Comparison of ENCODE assay signal across 27 cellular contexts in genomic region chr11:80841716-80842115, GRCh38.
A peak's percentile ranks its signal among the peaks of the same experiment; 100 is the strongest.
DNase-seq lines count a peak whose midpoint lies in the region; ATAC-seq, FAIRE-seq and TF ChIP-seq lines count a peak whose summit lies in the region.
"Had no signal": no experiment of that assay in that cellular context is flagged by ENCODE, and none has a peak within 500 bp of the region (broad histone marks: within the 10 kb centered on the region; RNA-seq: fewer than 3 reads in every experiment).

No MANE protein-coding gene starts in this region.

- H3K79me2 ChIP-seq in mammary epithelial cell (ENCODE audit: insufficient read depth, low read length) (no peaks in the 10 kb centered on the region), fibroblast of lung (ENCODE audit: control insufficient read depth, insufficient read depth, low read length) (no peaks in the 10 kb centered on the region)

- 14% methylated on average over 1 of the region's 1 CpG for WGBS in mammary epithelial cell (ENCODE audit: low coverage, missing lambda C conversion rate)

- in situ Hi-C loops in mammary epithelial cell (cut with MboI; ENCODE audit: low sequenced_read_pairs in 2 of 2), result no loop called here

- H3K36me3 ChIP-seq in mammary epithelial cell (ENCODE audit: insufficient read depth, low read length), result no peaks in the 10 kb centered on the region
- H3K36me3 ChIP-seq in fibroblast of lung (ENCODE audit: control insufficient read depth, insufficient read depth, low read length), result no peaks in the 10 kb centered on the region
- H3K36me3 ChIP-seq: BLaER1 treated with 17β-estradiol and CSF1 and Interleukin-3, amounts not matched to agents 10 nM and 100 nM; HAP-1 had no signal

- H3K27ac Mint-ChIP-seq in mesothelial cell of epicardium, result peak overlapping the region; percentile 68
- no peak overlapping the region for H3K27ac Mint-ChIP-seq in activated naive CD4-positive, alpha-beta T cell treated with anti-CD3 and anti-CD28 coated beads, Interleukin-2, amount 50 U/mL, for 72 hours
- H3K27ac Mint-ChIP-seq: CD4-positive, alpha-beta memory T cell; GM23338; HFFc6 had no signal

- CTCF ChIA-PET in mammary epithelial cell (lab: Charles Lee; ENCODE audit: low non-redundant PET), result no interaction called here

- no peak for TF ChIP-seq POLR2A in H54 (IDR thresholded peaks at IDR 0.05; ENCODE audit: low read depth, low read length)

- DNase-seq in H54 (ENCODE audit: insufficient read length, low spot score), result no peak
- DNase-seq in mammary epithelial cell, result peak; percentile 17
- peak; percentile 8 to 44 for DNase-seq in fibroblast of lung (ENCODE audit: low read depth in 2 of 2)
- DNase-seq in mesothelial cell of epicardium (ENCODE audit: low spot score in 2 of 2, unreplicated experiment in 2 of 2), result no peak
- DNase-seq in HTR-8/SVneo (ENCODE audit: insufficient read length, low spot score), result no peak
- no peak for DNase-seq in activated naive CD4-positive, alpha-beta T cell (lab: John Stamatoyannopoulos, UW)
- no peak for DNase-seq in activated naive CD4-positive, alpha-beta T cell treated with anti-CD3 and anti-CD28 coated beads, Interleukin-2, amount 50 U/mL, for 72 hours (ENCODE audit: low spot score in 2 of 2)
- DNase-seq: AML-193; CD4-positive, alpha-beta memory T cell; COR-L47; HFFc6; Karpas-422; NCI-H1092 treated with DMSO at 0.1 percent for 48 hours; NCI-H1436; NCI-H187; NCI-H2081 treated with DMSO at 0.1 percent for 48 hours; NCI-H446 treated with DMSO at 0.1 percent for 48 hours; NCI-H526 treated with DMSO at 0.1 percent for 48 hours; RPMI8226; SHP77 had no signal

- H3K36me3 Mint-ChIP-seq in mesothelial cell of epicardium, result no peaks in the 10 kb centered on the region
- H3K36me3 Mint-ChIP-seq in activated naive CD4-positive, alpha-beta T cell treated with anti-CD3 and anti-CD28 coated beads, Interleukin-2, amount 50 U/mL, for 72 hours, result no peaks in the 10 kb centered on the region
- H3K36me3 Mint-ChIP-seq: CD4-positive, alpha-beta memory T cell had no signal

- H3K9ac ChIP-seq in mammary epithelial cell (ENCODE audit: insufficient read depth, low read length) (no peak overlapping the region), fibroblast of lung (ENCODE audit: insufficient read depth, low read length) (no peak overlapping the region)
- H3K9ac ChIP-seq: BLaER1 treated with 17β-estradiol and CSF1 and Interleukin-3, amounts not matched to agents 10 nM and 100 nM had no signal

- ATAC-seq in activated naive CD4-positive, alpha-beta T cell treated with anti-CD3 and anti-CD28 coated beads, Interleukin-2, amount 50 U/mL, for 72 hours, result no peak
- ATAC-seq: A549, GM23338, HepG2 had no signal

- H3K4me1 Mint-ChIP-seq in mesothelial cell of epicardium, result peaks cover 32% of the 10 kb centered on the region
- H3K4me1 Mint-ChIP-seq: CD4-positive, alpha-beta memory T cell had no signal

- BruUV-seq in mammary epithelial cell (replicated peaks; lab: Mats Ljungman, UMichigan), result no TSS peak

- no peaks in the 10 kb centered on the region for H3K9me3 Mint-ChIP-seq in mesothelial cell of epicardium
- peaks cover 5 to 10% of the 10 kb centered on the region in 2 donors for H3K9me3 Mint-ChIP-seq in activated naive CD4-positive, alpha-beta T cell treated with anti-CD3 and anti-CD28 coated beads, Interleukin-2, amount 50 U/mL, for 72 hours
- H3K9me3 Mint-ChIP-seq: GM23338 had no signal

- dilution Hi-C loops in mammary epithelial cell (cut with HindIII; ENCODE audit: low sequenced_read_pairs), result no loop called here

- H3K4me3 Mint-ChIP-seq in mesothelial cell of epicardium, result no peak overlapping the region
- H3K4me3 Mint-ChIP-seq: CD4-positive, alpha-beta memory T cell; GM23338; HFFc6 had no signal

- H3K4me3 ChIP-seq in mammary epithelial cell (replicated peaks in 1 of 3; ENCODE audit: insufficient read depth in 1 of 3, low read depth in 2 of 3, low read length in 3 of 3) (no peak overlapping the region), fibroblast of lung (replicated peaks in 1 of 4; ENCODE audit: control extremely low read depth in 1 of 4, insufficient read depth in 1 of 4, low read depth in 3 of 4, low read length in 4 of 4) (no peak overlapping the region)
- H3K4me3 ChIP-seq: A549; BLaER1 treated with 17β-estradiol and CSF1 and Interleukin-3, amounts not matched to agents 10 nM and 100 nM; GM23338; HAP-1 had no signal

- H3K4me2 ChIP-seq in mammary epithelial cell (ENCODE audit: insufficient read depth, low read depth, low read length) (no peak overlapping the region), fibroblast of lung (ENCODE audit: extremely low read depth, insufficient read depth, low read length) (no peak overlapping the region)
- H3K4me2 ChIP-seq: A549; BLaER1 treated with 17β-estradiol and CSF1 and Interleukin-3, amounts not matched to agents 10 nM and 100 nM; GM23338 had no signal

- H3K27me3 Mint-ChIP-seq in mesothelial cell of epicardium (ENCODE audit: low read depth), result no peaks in the 10 kb centered on the region
- H3K27me3 Mint-ChIP-seq: CD4-positive, alpha-beta memory T cell had no signal

- H3K27me3 ChIP-seq in mammary epithelial cell (ENCODE audit: insufficient read depth, low read length) (no peaks in the 10 kb centered on the region), fibroblast of lung (ENCODE audit: control insufficient read depth, insufficient read depth, low read length) (no peaks in the 10 kb centered on the region)
- H3K27me3 ChIP-seq: BLaER1 treated with 17β-estradiol and CSF1 and Interleukin-3, amounts not matched to agents 10 nM and 100 nM had no signal

- peak; percentile 20 for FAIRE-seq in H54 (lab: Jason Lieb, UNC)
- no peak for FAIRE-seq in HTR-8/SVneo (lab: Jason Lieb, UNC)
- FAIRE-seq: A549, G401.6, HepG2 had no signal

- H3K4me1 ChIP-seq in mammary epithelial cell (ENCODE audit: insufficient read depth, low read length) (peaks cover 3% of the 10 kb centered on the region), fibroblast of lung (ENCODE audit: control insufficient read depth, extremely low read depth, insufficient read depth, low read length) (no peaks in the 10 kb centered on the region)
- H3K4me1 ChIP-seq: A549, HAP-1 had no signal

- H4K20me1 ChIP-seq in mammary epithelial cell (ENCODE audit: insufficient read depth, low read length) (no peaks in the 10 kb centered on the region), fibroblast of lung (ENCODE audit: control insufficient read depth, extremely low read depth, insufficient read depth, low read length) (no peaks in the 10 kb centered on the region)
- H4K20me1 ChIP-seq: BLaER1 treated with 17β-estradiol and CSF1 and Interleukin-3, amounts not matched to agents 10 nM and 100 nM had no signal

- no peak for TF ChIP-seq CTCF in mammary epithelial cell (conservative IDR thresholded peaks at IDR 0.05 in 1 of 2, IDR thresholded peaks at IDR 0.05 in 1 of 2; ENCODE audit: extremely low read depth in 1 of 2, insufficient read depth in 1 of 2, low read depth in 1 of 2, low read length in 2 of 2)
- no peak for TF ChIP-seq CTCF in fibroblast of lung (conservative IDR thresholded peaks at IDR 0.05 in 1 of 2, IDR thresholded peaks at IDR 0.05 in 1 of 2; ENCODE audit: low read depth in 1 of 2, low read length in 2 of 2)
- no peak for TF ChIP-seq CTCF in mesothelial cell of epicardium (IDR thresholded peaks at IDR 0.05; ENCODE audit: unreplicated experiment)

- H3K9me3 ChIP-seq in mammary epithelial cell (replicated peaks; ENCODE audit: insufficient read depth, low read length) (no peaks in the 10 kb centered on the region), fibroblast of lung (ENCODE audit: control insufficient read depth, insufficient read depth, low read depth, low read length) (no peaks in the 10 kb centered on the region)
- H3K9me3 ChIP-seq: A549; BLaER1 treated with 17β-estradiol and CSF1 and Interleukin-3, amounts not matched to agents 10 nM and 100 nM; HAP-1 had no signal

- H2AFZ ChIP-seq in mammary epithelial cell (ENCODE audit: low read depth, low read length) (no peak overlapping the region), fibroblast of lung (ENCODE audit: low read length) (no peak overlapping the region)
- H2AFZ ChIP-seq: GM23338 had no signal

- intact Hi-C loops in mammary epithelial cell (cut with micrococcal nuclease), result no loop called here

- no peak overlapping the region for H3K27ac ChIP-seq in mammary epithelial cell (ENCODE audit: insufficient read depth, low read depth, low read length)
- no peak overlapping the region for H3K27ac ChIP-seq in fibroblast of lung (ENCODE audit: insufficient read depth, low read length)
- H3K27ac ChIP-seq: A549; BLaER1 treated with 17β-estradiol and CSF1 and Interleukin-3, amounts not matched to agents 10 nM and 100 nM; HL-60 had no signal

Comparison
In these comparisons a context has a peak if more than half of its experiments do, and no peak if none do; other contexts are left out.
1. DNase-seq: peak in mammary epithelial cell (single experiment) and fibroblast of lung (2 of 2); none in H54 (single experiment), mesothelial cell of epicardium (0 of 2), HTR-8/SVneo (single experiment), activated naive CD4-positive, alpha-beta T cell (0 of 4) and activated naive CD4-positive, alpha-beta T cell treated with anti-CD3 and anti-CD28 coated beads, Interleukin-2, amount 50 U/mL, for 72 hours (0 of 2).